Comparison of ENCODE assay signal across 19 cellular contexts in the genomic region with DNA sequence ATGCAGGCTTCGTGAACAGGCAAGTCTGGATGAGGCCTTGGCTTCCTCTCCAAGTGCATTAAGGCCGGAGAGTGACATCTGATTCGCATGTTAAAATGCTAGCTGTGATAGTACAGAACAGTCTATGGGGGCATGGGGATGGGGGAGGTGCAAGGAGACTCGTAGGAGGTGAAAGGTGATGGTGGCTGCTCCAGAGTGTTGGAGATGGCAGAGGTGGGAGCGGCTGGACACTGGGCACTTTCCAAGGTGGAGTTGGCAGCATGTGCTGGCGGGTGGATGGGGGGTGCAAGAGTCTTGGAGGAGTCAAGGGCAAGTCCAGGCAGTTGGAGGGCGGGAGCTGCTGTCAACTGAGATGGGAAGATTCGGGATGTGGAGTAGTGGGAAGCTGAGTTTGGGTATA.
"Had no signal": no experiment of that assay in that cellular context is flagged by ENCODE, and none has a peak within 500 bp of the region (broad histone marks: within the 10 kb centered on the region; RNA-seq: fewer than 3 reads in every experiment).

No MANE protein-coding gene starts in this region.

- H3K27me3 ChIP-seq: foreskin keratinocyte, tibial artery had no signal

- H3K27ac Mint-ChIP-seq: activated CD4-positive, alpha-beta memory T cell treated with anti-CD3 and anti-CD28 coated beads, Interleukin-2, amount 10 ng/mL, durations not matched to agents 7 days and 5 days; activated CD4-positive, alpha-beta T cell treated with anti-CD3 and anti-CD28 coated beads for 36 hours; endodermal cell; WTC11 had no signal

- H3K9me3 Mint-ChIP-seq: activated CD4-positive, alpha-beta memory T cell treated with anti-CD3 and anti-CD28 coated beads, Interleukin-2, amount 10 ng/mL, durations not matched to agents 7 days and 5 days; endodermal cell; WTC11 had no signal

- H3K9me3 ChIP-seq: tibial artery had no signal

- ATAC-seq: activated CD4-positive, alpha-beta T cell treated with anti-CD3 and anti-CD28 coated beads for 36 hours; foreskin keratinocyte; left colon; sciatic nerve; WTC11 had no signal

- DNase-seq: activated CD4-positive, alpha-beta memory T cell treated with anti-CD3 and anti-CD28 coated beads, Interleukin-2, amount 10 ng/mL, durations not matched to agents 7 days and 5 days; activated gamma-delta T cell; activated T-cell treated with anti-CD3 and anti-CD28 coated beads, Interleukin-2, amount 50 U/mL, for 48 hours; central memory CD4-positive, alpha-beta T cell; endodermal cell; foreskin keratinocyte; hippocampal formation; midbrain; Right ventricle myocardium superior; stimulated activated naive CD4-positive, alpha-beta T cell; tibial artery had no signal

- H3K36me3 Mint-ChIP-seq: activated naive CD8-positive, alpha-beta T cell; brain; WTC11 had no signal

- H3K4me3 Mint-ChIP-seq: activated CD4-positive, alpha-beta memory T cell treated with anti-CD3 and anti-CD28 coated beads, Interleukin-2, amount 10 ng/mL, durations not matched to agents 7 days and 5 days; activated CD4-positive, alpha-beta T cell treated with anti-CD3 and anti-CD28 coated beads for 36 hours; activated naive CD8-positive, alpha-beta T cell; brain; endodermal cell; WTC11 had no signal

- H3K4me3 ChIP-seq: lung, tibial artery had no signal

- H3K27me3 Mint-ChIP-seq: activated CD4-positive, alpha-beta T cell treated with anti-CD3 and anti-CD28 coated beads for 36 hours; activated naive CD8-positive, alpha-beta T cell had no signal

- H3K4me1 Mint-ChIP-seq: endodermal cell, WTC11 had no signal

- H3K4me1 ChIP-seq: foreskin keratinocyte, parathyroid adenoma had no signal

- H3K36me3 ChIP-seq: tibial artery had no signal

- H3K27ac ChIP-seq: foreskin keratinocyte, parathyroid adenoma had no signal
